ENCODE assay signal across 16 cellular contexts in the genomic region with DNA sequence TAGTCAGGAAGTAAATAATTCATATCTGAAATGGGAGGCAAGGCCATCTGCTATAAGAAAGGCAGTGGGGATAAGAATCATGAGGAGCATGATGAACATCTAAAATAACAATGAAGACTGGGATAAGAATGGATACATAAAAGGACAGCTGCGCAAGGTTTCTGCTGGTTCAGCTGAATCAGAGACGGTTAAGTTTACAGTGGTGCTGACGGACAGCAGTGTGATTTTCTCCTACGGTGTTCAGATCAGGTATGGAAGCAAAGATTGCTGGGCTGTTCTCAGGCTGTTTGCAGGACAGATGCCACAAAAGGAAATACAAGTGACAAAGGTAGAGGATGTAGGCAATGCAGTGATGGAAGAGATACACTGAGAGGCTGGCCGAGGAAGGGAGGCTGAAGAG. TPM values are rescaled to one million over a fixed set of nuclear protein-coding genes. Genes with fewer than 3 reads are reported as not detected.
DNase-seq lines count a peak whose midpoint lies in the region; ATAC-seq, FAIRE-seq and TF ChIP-seq lines count a peak whose summit lies in the region.
"Had no signal": no experiment of that assay in that cellular context is flagged by ENCODE, and none has a peak within 500 bp of the region (broad histone marks: within the 10 kb centered on the region; RNA-seq: fewer than 3 reads in every experiment).

No MANE protein-coding gene starts in this region.

- H3K27me3 Mint-ChIP-seq in activated CD8-positive, alpha-beta T cell treated with anti-CD3 and anti-CD28 coated beads for 36 hours = no peaks in the 10 kb centered on the region
- H3K27me3 Mint-ChIP-seq in memory B cell = no peaks in the 10 kb centered on the region

- FAIRE-seq in GM12891 (lab: Jason Lieb, UNC) = peak; percentile 56

- peak; percentile 39 for DNase-seq in DMS53 (lab: John Stamatoyannopoulos, UW)
- no peak for DNase-seq in DMS53 treated with DMSO at 0.1 percent for 48 hours (lab: John Stamatoyannopoulos, UW; ENCODE audit: unreplicated experiment)
- no peak for DNase-seq in GM12891 (ENCODE audit: insufficient read length, low spot score)
- no peak for DNase-seq in activated CD8-positive, alpha-beta T cell treated with anti-CD3 and anti-CD28 coated beads for 36 hours
- DNase-seq in memory B cell (ENCODE audit: low spot score in 2 of 2) = no peak
- no peak for DNase-seq in GF-D8 (lab: John Stamatoyannopoulos, UW)
- DNase-seq in ACHN = no peak
- no peak for DNase-seq in globus pallidus (ENCODE audit: low spot score)
- DNase-seq: activated CD4-positive, alpha-beta T cell treated with anti-CD3 and anti-CD28 coated beads, Interleukin-2, amount 50 U/mL, for 4 hours; activated naive CD4-positive, alpha-beta T cell; effector CD8-positive, alpha-beta T cell; GDM1; MG63; NCI-H2029 treated with DMSO at 0.1 percent for 48 hours; NCI-H524 treated with DMSO at 0.1 percent for 48 hours; nephron progenitor cell had no signal

- ATAC-seq in activated CD8-positive, alpha-beta T cell treated with anti-CD3 and anti-CD28 coated beads for 36 hours = no peak
- no peak for ATAC-seq in memory B cell (ENCODE audit: low read depth)

- intact Hi-C loops in activated CD8-positive, alpha-beta T cell treated with anti-CD3 and anti-CD28 coated beads for 36 hours (cut with micrococcal nuclease) = no loop called here

- no peaks in the 10 kb centered on the region for H3K9me3 Mint-ChIP-seq in activated CD8-positive, alpha-beta T cell treated with anti-CD3 and anti-CD28 coated beads for 36 hours
- no peaks in the 10 kb centered on the region for H3K9me3 Mint-ChIP-seq in memory B cell
- H3K9me3 Mint-ChIP-seq: nephron progenitor cell had no signal

- no peak overlapping the region for H3K4me3 Mint-ChIP-seq in activated CD8-positive, alpha-beta T cell treated with anti-CD3 and anti-CD28 coated beads for 36 hours
- peak overlapping the region; percentile 79 for H3K4me3 Mint-ChIP-seq in memory B cell
- H3K4me3 Mint-ChIP-seq: nephron progenitor cell had no signal

- no peak for TF ChIP-seq CTCF in activated CD8-positive, alpha-beta T cell treated with anti-CD3 and anti-CD28 coated beads for 36 hours (IDR thresholded peaks at IDR 0.05)

- POLR2A ChIA-PET in activated CD8-positive, alpha-beta T cell treated with anti-CD3 and anti-CD28 coated beads for 36 hours (lab: Charles Lee) = interaction anchor here (0.8 to 2.8 kb wide), 5 partner anchors 8 to 316 kb away, joined by 3 to 22 read pairs (median 4); partner anchors contain the start of gene CYCS

- peak overlapping the region; percentile 85 for H3K27ac Mint-ChIP-seq in activated CD8-positive, alpha-beta T cell treated with anti-CD3 and anti-CD28 coated beads for 36 hours
- peak overlapping the region; percentile 98 for H3K27ac Mint-ChIP-seq in memory B cell
- H3K27ac Mint-ChIP-seq: nephron progenitor cell had no signal

- in situ Hi-C loops in ACHN (cut with HindIII; ENCODE audit: low pct_ligation_motif_present, low pct_unique_long_range_greater_than_20kb, low sequenced_read_pairs) = no loop called here

- TF ChIP-seq POLR2A in GM12891 (IDR thresholded peaks at IDR 0.05; ENCODE audit: low read depth, low read length) = no peak

- H3K4me1 Mint-ChIP-seq in activated CD8-positive, alpha-beta T cell treated with anti-CD3 and anti-CD28 coated beads for 36 hours (ENCODE audit: low read depth) = peaks cover 42% of the 10 kb centered on the region
- H3K4me1 Mint-ChIP-seq in memory B cell = peaks cover 18% of the 10 kb centered on the region
- H3K4me1 Mint-ChIP-seq: nephron progenitor cell had no signal

- CTCF ChIA-PET in activated CD8-positive, alpha-beta T cell treated with anti-CD3 and anti-CD28 coated beads for 36 hours (lab: Charles Lee) = interaction anchor here (1.7 to 6.4 kb wide), 4 partner anchors 8 to 23 kb away, joined by 6 to 41 read pairs (median 8); partner anchors contain the start of gene CYCS

- H3K36me3 Mint-ChIP-seq in activated CD8-positive, alpha-beta T cell treated with anti-CD3 and anti-CD28 coated beads for 36 hours (ENCODE audit: low read depth) = peaks cover 40% of the 10 kb centered on the region
- peaks cover 7% of the 10 kb centered on the region for H3K36me3 Mint-ChIP-seq in memory B cell

TF ChIP-seq in GM12891, 5 proteins besides CTCF, POLR2A, EP300 and RAD21:
- peak; percentile 21; the same call in 1 of the 2 replicates for TF ChIP-seq POLR2AphosphoS5 (IDR thresholded peaks at IDR 0.05; ENCODE audit: low read depth, low read length)
- TF ChIP-seq SPI1 (IDR thresholded peaks at IDR 0.05; ENCODE audit: low read depth, low read length) = no peak

RNA-seq across cellular contexts. Expression of gene CYCS, which starts 8.4 kb away (rescaled TPM):
- 159 TPM for polyA plus RNA-seq in GM12891 (2012; ENCODE audit: low read depth, missing spikeins)
- 100 to 1,000 TPM; 266 TPM for total RNA-seq in activated CD8-positive, alpha-beta T cell treated with anti-CD3 and anti-CD28 coated beads for 36 hours
